ENCODE assay signal across 8 cellular contexts in the genomic region with DNA sequence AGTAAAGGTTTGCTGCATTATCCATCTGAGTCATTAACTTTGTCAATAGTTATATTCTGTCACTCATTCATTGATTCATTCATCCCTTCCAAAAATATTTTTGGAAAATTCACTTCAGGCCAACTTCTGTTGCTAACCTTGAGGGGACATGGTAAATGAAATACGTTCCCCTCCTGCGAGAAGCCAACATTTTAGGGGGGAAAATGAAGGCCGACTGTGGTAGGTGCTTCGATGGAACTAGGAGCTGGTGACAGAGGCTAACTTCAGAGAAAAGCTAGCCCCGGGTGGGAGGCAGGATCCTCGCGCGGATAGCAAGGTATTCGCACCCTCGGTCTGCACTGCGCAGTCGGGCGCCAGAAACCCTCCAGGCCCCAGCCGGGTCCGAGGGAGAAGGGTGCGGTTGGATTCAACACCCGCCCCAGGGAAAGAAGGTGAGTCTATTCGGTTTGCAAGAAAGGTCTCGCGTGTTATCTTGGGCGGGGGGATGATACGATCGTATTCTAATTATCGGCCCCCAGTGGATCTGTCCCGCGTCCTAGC. TPM values are rescaled to one million over a fixed set of nuclear protein-coding genes. Genes with fewer than 3 reads are reported as not detected.
DNase-seq lines count a peak whose midpoint lies in the region; ATAC-seq and TF ChIP-seq lines count a peak whose summit lies in the region.

No MANE protein-coding gene starts in this region.

- peak overlapping the region; percentile 89 for H3K4me3 Mint-ChIP-seq in Calu3 (ENCODE audit: low read depth, unreplicated experiment)

- H3K9me3 ChIP-seq in duodenal mucosa (ENCODE audit: control insufficient read depth in 1 of 2, low read length in 2 of 2), result no peaks in the 10 kb centered on the region
- H3K9me3 ChIP-seq in muscle layer of duodenum (ENCODE audit: control insufficient read depth in 1 of 2, low read length in 2 of 2), result peaks cover 0 to 5% of the 10 kb centered on the region in 2 donors

- H3K4me3 ChIP-seq in duodenal mucosa (ENCODE audit: low read depth in 1 of 2, low read length in 2 of 2), result peak overlapping the region; percentile 97 to 99
- peak overlapping the region; percentile 98 to 99 for H3K4me3 ChIP-seq in muscle layer of duodenum (ENCODE audit: low read depth in 1 of 2, low read length in 2 of 2)

- TF ChIP-seq CTCF in Calu3 (IDR thresholded peaks at IDR 0.05; ENCODE audit: unreplicated experiment), result no peak

- H3K4me1 ChIP-seq in duodenal mucosa (ENCODE audit: control insufficient read depth in 1 of 2, insufficient read depth in 2 of 2, low read length in 2 of 2) (peaks cover 11 to 17% of the 10 kb centered on the region in 2 donors), muscle layer of duodenum (ENCODE audit: control insufficient read depth in 1 of 2, insufficient read depth in 2 of 2, low read length in 2 of 2) (peaks cover 7 to 23% of the 10 kb centered on the region in 2 donors)

- no peak for DNase-seq in Calu3
- peak; percentile 29 for DNase-seq in NCI-H2171 (lab: John Stamatoyannopoulos, UW)
- no peak for DNase-seq in NCI-H2107 (lab: John Stamatoyannopoulos, UW)

- intact Hi-C loops in Calu3 (cut with micrococcal nuclease; ENCODE audit: unreplicated experiment), result no loop called here

- ATAC-seq in GM21723 (IDR thresholded peaks at IDR 0.05; ENCODE audit: unreplicated experiment), result peak; percentile 38
- ATAC-seq in GM19328 (IDR thresholded peaks at IDR 0.05; ENCODE audit: unreplicated experiment), result no peak
- no peak for ATAC-seq in GM18870 (IDR thresholded peaks at IDR 0.05; ENCODE audit: unreplicated experiment)

- no peaks in the 10 kb centered on the region for H3K36me3 ChIP-seq in duodenal mucosa (ENCODE audit: control insufficient read depth in 1 of 2, insufficient read depth in 2 of 2, low read length in 2 of 2)
- no peaks in the 10 kb centered on the region for H3K36me3 ChIP-seq in muscle layer of duodenum (ENCODE audit: control insufficient read depth in 1 of 2, insufficient read depth in 2 of 2, low read length in 2 of 2)

- H3K27ac Mint-ChIP-seq in Calu3 (ENCODE audit: unreplicated experiment), result peak overlapping the region; percentile 88

- peak overlapping the region; percentile 71 to 82 for H3K9ac ChIP-seq in duodenal mucosa (ENCODE audit: low read depth in 1 of 2, low read length in 2 of 2)

- H3K9me3 Mint-ChIP-seq in Calu3 (ENCODE audit: low read depth, unreplicated experiment), result no peaks in the 10 kb centered on the region

- H3K27ac ChIP-seq in duodenal mucosa (ENCODE audit: low read depth, low read length) (peak overlapping the region; percentile 84), muscle layer of duodenum (ENCODE audit: low read length) (peak overlapping the region; percentile 60)

- no peaks in the 10 kb centered on the region for H3K27me3 Mint-ChIP-seq in Calu3 (ENCODE audit: unreplicated experiment)

- H3K4me1 Mint-ChIP-seq in Calu3 (ENCODE audit: low read depth, unreplicated experiment), result peaks cover 9% of the 10 kb centered on the region

- no TSS peak for BruUV-seq in Calu3 (replicated peaks; lab: Mats Ljungman, UMichigan)

- H3K36me3 Mint-ChIP-seq in Calu3 (ENCODE audit: insufficient read depth, unreplicated experiment), result peaks cover 23% of the 10 kb centered on the region

- no peaks in the 10 kb centered on the region for H3K27me3 ChIP-seq in duodenal mucosa (ENCODE audit: control insufficient read depth in 1 of 2, insufficient read depth in 2 of 2, low read length in 2 of 2)
- no peaks in the 10 kb centered on the region for H3K27me3 ChIP-seq in muscle layer of duodenum (ENCODE audit: low read depth, low read length)

- CTCF ChIA-PET in Calu3 (lab: Charles Lee), result interaction anchor here (0.6 to 1.2 kb wide), 5 partner anchors 8 to 592 kb away, joined by 3 to 9 read pairs (median 4); no protein-coding TSS in a partner anchor

RNA-seq across cellular contexts. Expression of a gene that starts 0.6 kb away (rescaled TPM):
- total RNA-seq in Calu3 (2022), result 43.8 and 44.0 TPM in 2 replicates
